Comparison of ENCODE assay signal across 8 cellular contexts in genomic region chr10:80453715-80454525, GRCh38. TPM values are rescaled to one million over a fixed set of nuclear protein-coding genes. Genes with fewer than 3 reads are reported as not detected.
DNase-seq lines count a peak whose midpoint lies in the region; ATAC-seq and TF ChIP-seq lines count a peak whose summit lies in the region.

TSS of gene TSPAN14 (plus strand) at chr10:80454310. CDS start at chr10:80489234, 34,924 bp downstream.

- WGBS in liver: 1% methylated on average over 107 of the region's 107 CpGs

- H3K27me3 ChIP-seq in dorsolateral prefrontal cortex (no peaks in the 10 kb centered on the region), liver (ENCODE audit: control insufficient read depth in 4 of 4, insufficient read depth in 4 of 4, low read length in 3 of 4) (no peaks in the 10 kb centered on the region)

- DNase-seq in A172 (ENCODE audit: low spot score): peak; percentile 40
- DNase-seq in NCI-H226: peak; percentile 84
- DNase-seq in activated CD4-positive, alpha-beta T cell treated with anti-CD3 and anti-CD28 coated beads, Interleukin-2, amount 50 U/mL, for 4 hours: peak; percentile 60
- peak; percentile 40 to 86 (median 72) for DNase-seq in dorsolateral prefrontal cortex
- DNase-seq in stimulated activated CD4-positive, alpha-beta T cell treated with anti-CD3 and anti-CD28 coated beads, Interleukin-4, amount 100 ng/mL, for 24 hours: peak; percentile 67

- H3K9ac ChIP-seq in liver (ENCODE audit: low read depth in 1 of 2, low read length in 2 of 2): peak within 1 kb of the TSS; percentile 54 to 78

- H3K4me1 ChIP-seq in liver (ENCODE audit: control insufficient read depth in 4 of 4, insufficient read depth in 4 of 4, low read length in 3 of 4): peaks cover 6 to 27% (median 16%) of the 10 kb centered on the region in 4 donors

- H3K4me3 ChIP-seq in dorsolateral prefrontal cortex: peak within 1 kb of the TSS; percentile 59 to 98 (median 90)
- peak within 1 kb of the TSS; percentile 75 to 89 (median 76) for H3K4me3 ChIP-seq in liver (ENCODE audit: low read depth in 1 of 3, low read length in 3 of 3)

- intact Hi-C loops in dorsolateral prefrontal cortex (cut with DNase I): loop anchor here in 1 of 2 donors (5.0 kb wide), 1 partner anchor 208 kb away; no protein-coding TSS in a partner anchor

- ATAC-seq in GM18502 (IDR thresholded peaks at IDR 0.05; ENCODE audit: poor library complexity, unreplicated experiment) (peak; percentile 64), HG02943 (IDR thresholded peaks at IDR 0.05; ENCODE audit: low read depth, unreplicated experiment) (peak; percentile 50)

- H3K36me3 ChIP-seq in liver (ENCODE audit: control insufficient read depth in 4 of 4, insufficient read depth in 3 of 4, low read depth in 1 of 4, low read length in 3 of 4): no peaks in the 10 kb centered on the region

- peak in 12 of 56 donors; percentile 5 to 21 (median 16) for TF ChIP-seq CTCF in dorsolateral prefrontal cortex (IDR thresholded peaks at IDR 0.05 in 54 of 56, conservative IDR thresholded peaks at IDR 0.05 in 2 of 56; ENCODE audit: low read depth in 1 of 56, partially characterized antibody in 56 of 56)
- TF ChIP-seq CTCF in liver (IDR thresholded peaks at IDR 0.05; ENCODE audit: low read depth, low read length, missing input control): no peak

- H3K9me3 ChIP-seq in liver (ENCODE audit: control insufficient read depth in 4 of 4, low read length in 3 of 4): no peaks in the 10 kb centered on the region

- H3K27ac ChIP-seq in dorsolateral prefrontal cortex (peak within 1 kb of the TSS; percentile 84 to 98 (median 95)), liver (ENCODE audit: low read depth in 1 of 2, low read length in 2 of 2) (peak within 1 kb of the TSS; percentile 83 to 88)

- no peak for TF ChIP-seq RAD21 in liver (IDR thresholded peaks at IDR 0.05)

TF ChIP-seq in liver, 16 proteins besides CTCF, POLR2A, EP300 and RAD21:
- no peak for TF ChIP-seq REST (IDR thresholded peaks at IDR 0.05)
- TF ChIP-seq ZBTB33 (IDR thresholded peaks at IDR 0.05): no peak
- TF ChIP-seq HNF4A (conservative IDR thresholded peaks at IDR 0.05): no peak
- no peak for TF ChIP-seq MAX (IDR thresholded peaks at IDR 0.05)
- TF ChIP-seq YY1 (IDR thresholded peaks at IDR 0.05): no peak
- no peak for TF ChIP-seq RXRA (IDR thresholded peaks at IDR 0.05)
- no peak for TF ChIP-seq TAF1 (conservative IDR thresholded peaks at IDR 0.05)
- no peak for TF ChIP-seq SP1 (IDR thresholded peaks at IDR 0.05)

RNA-seq across cellular contexts. Expression of gene TSPAN14, which starts in this region (rescaled TPM):
- total RNA-seq in A172 (2014; rRNA removed; shearing (Covaris generic)): 35.0 and 38.4 TPM in 2 replicates
- total RNA-seq in dorsolateral prefrontal cortex (10 to 100 TPM; 40.9 to 83.1 (median 60.2) TPM), liver (10 to 100 TPM; 27.0 to 36.8 TPM)
- 10 to 100 TPM; 19.9 to 27.6 TPM for polyA plus RNA-seq in liver

Comparison
In these comparisons a context has a peak if more than half of its experiments do, and no peak if none do; other contexts are left out.
1. Peak in every context shown above with its lines: DNase-seq, ATAC-seq, H3K4me3 ChIP-seq and H3K27ac ChIP-seq.